In the genomic region with DNA sequence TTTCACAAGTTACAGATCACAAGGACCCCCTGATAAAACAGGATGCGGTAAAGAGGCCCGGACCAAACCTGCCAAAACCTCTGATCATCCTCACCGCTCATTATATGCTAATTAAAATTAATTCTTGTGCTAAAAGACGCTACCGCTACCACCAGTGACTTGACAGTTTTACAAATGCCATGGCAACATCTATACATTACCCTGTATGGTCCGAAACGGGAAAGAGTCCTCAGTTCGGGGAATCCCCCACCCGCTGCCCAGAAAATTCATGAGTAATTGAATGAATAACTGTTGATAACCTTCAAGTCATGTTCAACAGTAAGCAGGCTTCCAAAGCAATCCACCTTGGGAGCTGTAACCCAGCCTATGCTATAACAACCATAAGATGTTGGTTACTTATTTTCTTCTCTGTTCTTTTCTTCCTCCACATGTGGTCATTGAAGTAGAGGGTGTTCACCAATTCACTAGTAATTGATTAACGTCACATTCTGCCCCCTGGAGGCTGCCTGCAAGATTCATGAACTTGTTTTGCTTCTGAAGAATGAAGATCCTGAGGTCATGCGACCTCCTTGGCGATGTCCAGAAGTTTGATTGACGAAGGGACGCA, we compare ENCODE assay signal across 8 cellular contexts. TPM values are rescaled to one million over a fixed set of nuclear protein-coding genes. Genes with fewer than 3 reads are reported as not detected.
A peak's percentile ranks its signal among the peaks of the same experiment; 100 is the strongest.
DNase-seq lines count a peak whose midpoint lies in the region; ATAC-seq and TF ChIP-seq lines count a peak whose summit lies in the region.

No MANE protein-coding gene starts in this region.

- H3K9ac ChIP-seq in endodermal cell (ENCODE audit: extremely low read depth, low read length, poor library complexity, severe bottlenecking) = no peak overlapping the region

- CTCF ChIA-PET in activated CD8-positive, alpha-beta T cell treated with anti-CD3 and anti-CD28 coated beads for 36 hours (lab: Charles Lee) = interaction anchor here (0.8 to 2.1 kb wide), 18 partner anchors 10 to 248 kb away, joined by 3 to 10 read pairs (median 4); no protein-coding TSS in a partner anchor

- no peaks in the 10 kb centered on the region for H3K27me3 Mint-ChIP-seq in activated CD8-positive, alpha-beta T cell treated with anti-CD3 and anti-CD28 coated beads for 36 hours
- peaks cover 15% of the 10 kb centered on the region for H3K27me3 Mint-ChIP-seq in endodermal cell (ENCODE audit: insufficient read depth)
- H3K27me3 Mint-ChIP-seq in progenitor cell of endocrine pancreas = peaks cover 3% of the 10 kb centered on the region

- peak; percentile 73 for TF ChIP-seq CTCF in BE2C (IDR thresholded peaks at IDR 0.05; ENCODE audit: low read depth, low read length)
- peak; percentile 56 for TF ChIP-seq CTCF in GM20000 (IDR thresholded peaks at IDR 0.05; ENCODE audit: extremely low read depth, missing control alignments)
- peak; percentile 66 for TF ChIP-seq CTCF in activated CD8-positive, alpha-beta T cell treated with anti-CD3 and anti-CD28 coated beads for 36 hours (IDR thresholded peaks at IDR 0.05)
- TF ChIP-seq CTCF in endodermal cell (conservative IDR thresholded peaks at IDR 0.05) = peak; percentile 82
- TF ChIP-seq CTCF in progenitor cell of endocrine pancreas (IDR thresholded peaks at IDR 0.05; ENCODE audit: unreplicated experiment) = peak; percentile 59

- peaks cover 59% of the 10 kb centered on the region for H3K4me1 Mint-ChIP-seq in activated CD8-positive, alpha-beta T cell treated with anti-CD3 and anti-CD28 coated beads for 36 hours (ENCODE audit: low read depth)
- H3K4me1 Mint-ChIP-seq in endodermal cell (peaks cover 37% of the 10 kb centered on the region), progenitor cell of endocrine pancreas (ENCODE audit: low read depth) (peaks cover 22% of the 10 kb centered on the region)

- H3K9me3 ChIP-seq in BE2C = no peaks in the 10 kb centered on the region
- H3K9me3 ChIP-seq in endodermal cell (ENCODE audit: control insufficient read depth, low read length) = peaks cover under 1% of the 10 kb centered on the region

- DNase-seq in BE2C (peak; percentile 68), GM20000 (ENCODE audit: low spot score) (peak; percentile 78), NCI-H345 treated with DMSO at 0.1 percent for 48 hours (lab: John Stamatoyannopoulos, UW; ENCODE audit: unreplicated experiment) (peak; percentile 2), endodermal cell (peak; percentile 83), progenitor cell of endocrine pancreas (ENCODE audit: low spot score, unreplicated experiment) (no peak), NCI-H2029 (lab: John Stamatoyannopoulos, UW) (no peak)
- DNase-seq in activated CD8-positive, alpha-beta T cell treated with anti-CD3 and anti-CD28 coated beads for 36 hours = peak; percentile 91

- no peak overlapping the region for H3K27ac ChIP-seq in endodermal cell (ENCODE audit: low read depth, low read length)

- no peaks in the 10 kb centered on the region for H3K27me3 ChIP-seq in BE2C
- H3K27me3 ChIP-seq in endodermal cell (ENCODE audit: control insufficient read depth, insufficient read depth, low read length, poor library complexity, severe bottlenecking) = no peaks in the 10 kb centered on the region

- 81 to 89% methylated on average over 9 to 14 of the region's 14 CpGs for WGBS in endodermal cell (ENCODE audit: insufficient coverage in 1 of 2, insufficient read length in 1 of 2), 2 experiments

- H3K36me3 ChIP-seq in BE2C = no peaks in the 10 kb centered on the region
- no peaks in the 10 kb centered on the region for H3K36me3 ChIP-seq in endodermal cell (ENCODE audit: control insufficient read depth, insufficient read depth, low read length)

- POLR2A ChIA-PET in activated CD8-positive, alpha-beta T cell treated with anti-CD3 and anti-CD28 coated beads for 36 hours (lab: Charles Lee) = interaction anchor here (1.2 to 1.3 kb wide), 2 partner anchors 35 to 248 kb away, joined by 4 read pairs; no protein-coding TSS in a partner anchor

- peak overlapping the region; percentile 48 for H3K4me3 Mint-ChIP-seq in activated CD8-positive, alpha-beta T cell treated with anti-CD3 and anti-CD28 coated beads for 36 hours
- H3K4me3 Mint-ChIP-seq in endodermal cell (no peak overlapping the region), progenitor cell of endocrine pancreas (ENCODE audit: low read depth) (no peak overlapping the region)

- no peak overlapping the region for H3K4me3 ChIP-seq in BE2C (ENCODE audit: low read depth, low read length)
- no peak overlapping the region for H3K4me3 ChIP-seq in endodermal cell (ENCODE audit: low read length)

- H3K27ac Mint-ChIP-seq in activated CD8-positive, alpha-beta T cell treated with anti-CD3 and anti-CD28 coated beads for 36 hours = peak overlapping the region; percentile 93
- H3K27ac Mint-ChIP-seq in endodermal cell (peak overlapping the region; percentile 4), progenitor cell of endocrine pancreas (no peak overlapping the region)

- no peaks in the 10 kb centered on the region for H3K36me3 Mint-ChIP-seq in activated CD8-positive, alpha-beta T cell treated with anti-CD3 and anti-CD28 coated beads for 36 hours (ENCODE audit: low read depth)
- H3K36me3 Mint-ChIP-seq in endodermal cell (ENCODE audit: low read depth) = no peaks in the 10 kb centered on the region
- H3K36me3 Mint-ChIP-seq in progenitor cell of endocrine pancreas (ENCODE audit: insufficient read depth) = no peaks in the 10 kb centered on the region

- H3K4me1 ChIP-seq in BE2C (no peaks in the 10 kb centered on the region), endodermal cell (ENCODE audit: control insufficient read depth, insufficient read depth, low read length) (peaks cover 3% of the 10 kb centered on the region)

- intact Hi-C loops in activated CD8-positive, alpha-beta T cell treated with anti-CD3 and anti-CD28 coated beads for 36 hours (cut with micrococcal nuclease) = loop anchor here (2.0 to 10.0 kb wide), 4 partner anchors 23 to 243 kb away; partner anchors contain the start of gene CBX6

- ATAC-seq in activated CD8-positive, alpha-beta T cell treated with anti-CD3 and anti-CD28 coated beads for 36 hours = peak; percentile 70
- no peak for ATAC-seq in HG03439 (IDR thresholded peaks at IDR 0.05; ENCODE audit: unreplicated experiment)

- no peaks in the 10 kb centered on the region for H3K9me3 Mint-ChIP-seq in activated CD8-positive, alpha-beta T cell treated with anti-CD3 and anti-CD28 coated beads for 36 hours
- H3K9me3 Mint-ChIP-seq in endodermal cell (peaks cover 2% of the 10 kb centered on the region), progenitor cell of endocrine pancreas (ENCODE audit: low read depth) (no peaks in the 10 kb centered on the region)

RNA-seq across cellular contexts. Expression of gene APOBEC3H, which starts 20.6 kb away (rescaled TPM):
- not detected for polyA plus RNA-seq in BE2C (2012; ENCODE audit: insufficient read depth, insufficient read length, low read depth)
- 1 to 10 TPM; 6.8 to 7.1 TPM for total RNA-seq in activated CD8-positive, alpha-beta T cell treated with anti-CD3 and anti-CD28 coated beads for 36 hours
- not detected for total RNA-seq in endodermal cell
- 0.32 TPM for polyA plus RNA-seq in endodermal cell (2013, experiment 1 of 2)
- polyA plus RNA-seq in endodermal cell (2013, experiment 2 of 2) = 0.62 TPM
- not detected in 2 replicates for total RNA-seq in progenitor cell of endocrine pancreas

RNA-seq across cellular contexts. Expression of gene CBX7, which starts 34.8 kb away (rescaled TPM):
- polyA plus RNA-seq in BE2C (2012; ENCODE audit: insufficient read depth, insufficient read length, low read depth) = not detected
- 10 to 100 TPM; 23.6 to 25.0 TPM for total RNA-seq in activated CD8-positive, alpha-beta T cell treated with anti-CD3 and anti-CD28 coated beads for 36 hours
- 10 to 100 TPM; 14.2 to 22.0 TPM for total RNA-seq in endodermal cell
- polyA plus RNA-seq in endodermal cell (2013, experiment 1 of 2) = 6.0 TPM
- polyA plus RNA-seq in endodermal cell (2013, experiment 2 of 2) = 5.8 TPM
- total RNA-seq in progenitor cell of endocrine pancreas = 6.0 and 7.7 TPM in 2 replicates

RNA-seq across cellular contexts. Expression of gene APOBEC3G, which starts 40.6 kb away (rescaled TPM):
- polyA plus RNA-seq in BE2C (2012; ENCODE audit: insufficient read depth, insufficient read length, low read depth) = 5.2 TPM
- 10 to 100 TPM; 66.0 to 66.5 TPM for total RNA-seq in activated CD8-positive, alpha-beta T cell treated with anti-CD3 and anti-CD28 coated beads for 36 hours
- total RNA-seq in endodermal cell (10 to 100 TPM in 1 of 2 donors, 1 to 10 TPM in 1; 8.7 to 19.7 TPM), progenitor cell of endocrine pancreas (4.8 and 7.9 TPM in 2 replicates)
- polyA plus RNA-seq in endodermal cell (2013, experiment 1 of 2) = 5.9 TPM
- 9.5 TPM for polyA plus RNA-seq in endodermal cell (2013, experiment 2 of 2)

Comparison
In these comparisons a context has a peak if more than half of its experiments do, and no peak if none do; other contexts are left out.
1. DNase-seq: peak in BE2C (single experiment), GM20000 (single experiment), NCI-H345 treated with DMSO at 0.1 percent for 48 hours (single experiment), activated CD8-positive, alpha-beta T cell treated with anti-CD3 and anti-CD28 coated beads for 36 hours (single experiment) and endodermal cell (single experiment); none in progenitor cell of endocrine pancreas (single experiment) and NCI-H2029 (single experiment).
2. Peak in every context shown above with its lines, with median percentiles within 50 percentile points of each other: CTCF ChIP-seq.